26 cellular contexts compared by ENCODE assay signal in the genomic region with DNA sequence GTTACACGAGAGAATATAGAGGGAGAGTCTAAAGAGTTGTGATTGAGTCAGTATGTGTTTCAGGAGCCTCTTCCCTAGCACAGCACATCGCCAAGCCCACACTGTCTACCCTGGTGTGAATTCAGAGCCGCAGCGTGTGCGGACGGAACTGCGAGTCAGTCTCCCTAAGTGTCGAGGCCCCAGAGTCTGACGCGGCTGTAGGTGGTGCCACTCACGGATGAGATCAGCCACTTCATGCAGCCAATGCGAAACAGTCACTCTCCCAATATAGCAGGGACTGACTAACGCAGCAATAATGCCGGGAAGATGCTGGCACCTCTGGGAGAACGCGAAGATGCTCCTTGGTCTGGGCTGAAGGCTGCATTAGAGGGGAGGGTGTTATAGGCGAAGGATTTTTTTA.
DNase-seq lines count a peak whose midpoint lies in the region; ATAC-seq and TF ChIP-seq lines count a peak whose summit lies in the region.
"Had no signal": no experiment of that assay in that cellular context is flagged by ENCODE, and none has a peak within 500 bp of the region (broad histone marks: within the 10 kb centered on the region; RNA-seq: fewer than 3 reads in every experiment).

No MANE protein-coding gene starts in this region.

- WGBS in esophagus muscularis mucosa: 96% methylated on average over 17 of the region's 17 CpGs

- CTCF ChIA-PET in HEK293 (lab: Yijun Ruan, JAX): no interaction called here

- H3K4me1 ChIP-seq in HEK293 (ENCODE audit: control insufficient read depth, insufficient read depth, low read length) (no peaks in the 10 kb centered on the region), esophagus muscularis mucosa (no peaks in the 10 kb centered on the region)
- H3K4me1 ChIP-seq: breast epithelium, prostate gland had no signal

- H3K9me3 ChIP-seq in HEK293 (ENCODE audit: control insufficient read depth, insufficient read depth, low read depth, low read length) (no peaks in the 10 kb centered on the region), esophagus muscularis mucosa (no peaks in the 10 kb centered on the region)
- H3K9me3 ChIP-seq: breast epithelium, mucosa of descending colon, Peyer's patch, prostate gland had no signal

- H3K4me3 ChIP-seq in HEK293 (ENCODE audit: low read depth, low read length): no peak overlapping the region
- H3K4me3 ChIP-seq in esophagus muscularis mucosa: no peak overlapping the region
- H3K4me3 ChIP-seq: breast epithelium, coronary artery, mucosa of descending colon, Peyer's patch, prostate gland had no signal

- intact Hi-C loops in esophagus muscularis mucosa (cut with DNase I): no loop called here

- TF ChIP-seq EP300 in esophagus muscularis mucosa (IDR thresholded peaks at IDR 0.05): no peak

- no peak for TF ChIP-seq POLR2A in esophagus muscularis mucosa (IDR thresholded peaks at IDR 0.05; ENCODE audit: low read depth)

- H3K27me3 ChIP-seq in esophagus muscularis mucosa: no peaks in the 10 kb centered on the region
- H3K27me3 ChIP-seq: breast epithelium, Peyer's patch had no signal

- POLR2A ChIA-PET in HEK293 (lab: Yijun Ruan, JAX): no interaction called here

- no peaks in the 10 kb centered on the region for H3K36me3 ChIP-seq in HEK293 (ENCODE audit: control insufficient read depth in 2 of 2, insufficient read depth in 1 of 2, low read length in 2 of 2)
- H3K36me3 ChIP-seq in esophagus muscularis mucosa: no peaks in the 10 kb centered on the region
- H3K36me3 ChIP-seq: breast epithelium, Peyer's patch, prostate gland had no signal

- no peak for ATAC-seq in activated CD4-positive, CD25-positive, alpha-beta regulatory T cell treated with anti-CD3 and anti-CD28 coated beads, Interleukin-2, amount 50 U/mL, for 24 hours
- no peak for ATAC-seq in GM21390 (IDR thresholded peaks at IDR 0.05; ENCODE audit: unreplicated experiment)
- ATAC-seq: activated naive CD8-positive, alpha-beta T cell treated with anti-CD3 and anti-CD28 coated beads, Interleukin-2, amount 50 U/mL, for 24 hours; HCT116; mucosa of descending colon; WTC11 had no signal

- no peak overlapping the region for H3K27ac ChIP-seq in HEK293 (ENCODE audit: extremely low read depth, low read depth, low read length)
- H3K27ac ChIP-seq in esophagus muscularis mucosa (replicated peaks in 1 of 4): no peak overlapping the region
- H3K27ac ChIP-seq: breast epithelium, coronary artery, Peyer's patch, prostate gland had no signal

- TF ChIP-seq CTCF in HEK293 (tag by site-specific recombination; IDR thresholded peaks at IDR 0.05) (no peak), esophagus muscularis mucosa (IDR thresholded peaks at IDR 0.05) (no peak)

- DNase-seq in NCI-H345 treated with DMSO at 0.1 percent for 48 hours (lab: John Stamatoyannopoulos, UW; ENCODE audit: unreplicated experiment): peak; percentile 92
- peak; percentile 68 for DNase-seq in esophagus muscularis mucosa (ENCODE audit: extremely low spot score)
- peak; percentile 65 for DNase-seq in occipital lobe (lab: John Stamatoyannopoulos, UW)
- DNase-seq in RPMI8226: no peak
- DNase-seq: activated CD4-positive, alpha-beta memory T cell treated with anti-CD3 and anti-CD28 coated beads for 36 hours; activated effector memory CD4-positive, alpha-beta T cell treated with Interleukin-2 at 50 U/mL for 16 hours; activated naive CD8-positive, alpha-beta T cell treated with anti-CD3 and anti-CD28 coated beads, Interleukin-2, amount 50 U/mL, for 24 hours; CD8-positive, alpha-beta memory T cell; endodermal cell; GDM1; KG1; mucosa of descending colon; NCI-H187; NCI-H524 treated with DMSO at 0.1 percent for 48 hours; nephron progenitor cell; Peyer's patch; small intestine; stimulated activated naive CD4-positive, alpha-beta T cell had no signal

TF ChIP-seq in HEK293, 187 proteins besides CTCF, POLR2A, EP300 and RAD21:
- TF ChIP-seq, protein P1, sequence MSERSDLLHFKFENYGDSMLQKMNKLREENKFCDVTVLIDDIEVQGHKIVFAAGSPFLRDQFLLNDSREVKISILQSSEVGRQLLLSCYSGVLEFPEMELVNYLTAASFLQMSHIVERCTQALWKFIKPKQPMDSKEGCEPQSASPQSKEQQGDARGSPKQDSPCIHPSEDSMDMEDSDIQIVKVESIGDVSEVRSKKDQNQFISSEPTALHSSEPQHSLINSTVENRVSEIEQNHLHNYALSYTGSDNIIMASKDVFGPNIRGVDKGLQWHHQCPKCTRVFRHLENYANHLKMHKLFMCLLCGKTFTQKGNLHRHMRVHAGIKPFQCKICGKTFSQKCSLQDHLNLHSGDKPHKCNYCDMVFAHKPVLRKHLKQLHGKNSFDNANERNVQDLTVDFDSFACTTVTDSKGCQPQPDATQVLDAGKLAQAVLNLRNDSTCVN (tag by site-specific recombination; optimal IDR thresholded peaks at IDR 0.05): no peak
- TF ChIP-seq SETDB1 (IDR thresholded peaks at IDR 0.05; ENCODE audit: insufficient read length, low read length): peak; percentile 29
